ENCODE assay signal across 8 cellular contexts in genomic region chr12:52050771-52051541, GRCh38. TPM values are rescaled to one million over a fixed set of nuclear protein-coding genes. Genes with fewer than 3 reads are reported as not detected.
DNase-seq lines count a peak whose midpoint lies in the region; TF ChIP-seq lines count a peak whose summit lies in the region.

TSS of gene NR4A1 (plus strand) at chr12:52051442. CDS start at chr12:52054329, 2,887 bp downstream.

- peaks cover 36% of the 10 kb centered on the region for H3K4me1 Mint-ChIP-seq in activated naive CD4-positive, alpha-beta T cell treated with anti-CD3 and anti-CD28 coated beads, Interleukin-2, amount 50 U/mL, for 24 hours
- H3K4me1 Mint-ChIP-seq in osteocyte (ENCODE audit: unreplicated experiment) = peaks cover 34% of the 10 kb centered on the region

- H3K9me3 ChIP-seq in SK-N-MC (ENCODE audit: low read depth, low read length) (no peaks in the 10 kb centered on the region), testis (no peaks in the 10 kb centered on the region)

- H3K9ac ChIP-seq in SK-N-MC (ENCODE audit: insufficient read length) = peak within 1 kb of the TSS; percentile 89

- no peaks in the 10 kb centered on the region; the same call in 1 of the 2 replicates for H3K36me3 ChIP-seq in SK-N-MC (ENCODE audit: insufficient read depth, low read length)
- H3K36me3 ChIP-seq in testis (ENCODE audit: low read depth, missing control alignments) = no peaks in the 10 kb centered on the region

- H3K27ac Mint-ChIP-seq in activated naive CD4-positive, alpha-beta T cell treated with anti-CD3 and anti-CD28 coated beads, Interleukin-2, amount 50 U/mL, for 24 hours = peak within 1 kb of the TSS; percentile 95
- peak within 1 kb of the TSS; percentile 85 for H3K27ac Mint-ChIP-seq in osteocyte (ENCODE audit: unreplicated experiment)

- peaks cover 37% of the 10 kb centered on the region for H3K4me1 ChIP-seq in testis

- peak within 1 kb of the TSS; percentile 87 for H3K27ac ChIP-seq in SK-N-MC
- peak within 1 kb of the TSS; percentile 94 to 96 for H3K27ac ChIP-seq in testis

- H3K4me3 ChIP-seq in SK-N-MC (peak within 1 kb of the TSS; percentile 88), testis (peak within 1 kb of the TSS; percentile 72 to 80)

- 0 to 1% methylated on average over 12 to 56 of the region's 76 CpGs for WGBS in testis, 2 donors

- no peaks in the 10 kb centered on the region for H3K27me3 ChIP-seq in testis

- TF ChIP-seq CTCF in osteocyte (IDR thresholded peaks at IDR 0.05) (no peak), testis (IDR thresholded peaks at IDR 0.05) (no peak)

- DNase-seq in GF-D8 (lab: John Stamatoyannopoulos, UW) (peak; percentile 15), H4 (ENCODE audit: low spot score) (peak; percentile 84), M059J (ENCODE audit: low read depth) (peak; percentile 90), SK-N-MC (ENCODE audit: low read depth, low spot score) (no peak), glomerular visceral epithelial cell (ENCODE audit: extremely low spot score) (peak; percentile 90), osteocyte (ENCODE audit: extremely low spot score, unreplicated experiment) (peak; percentile 96), testis (peak; percentile 98)

- H3K27me3 Mint-ChIP-seq in activated naive CD4-positive, alpha-beta T cell treated with anti-CD3 and anti-CD28 coated beads, Interleukin-2, amount 50 U/mL, for 24 hours = no peaks in the 10 kb centered on the region
- H3K27me3 Mint-ChIP-seq in osteocyte (ENCODE audit: unreplicated experiment) = no peaks in the 10 kb centered on the region

- peak within 1 kb of the TSS; percentile 97 for H3K4me3 Mint-ChIP-seq in activated naive CD4-positive, alpha-beta T cell treated with anti-CD3 and anti-CD28 coated beads, Interleukin-2, amount 50 U/mL, for 24 hours
- peak within 1 kb of the TSS; percentile 80 for H3K4me3 Mint-ChIP-seq in osteocyte (ENCODE audit: unreplicated experiment)

- intact Hi-C loops in testis (cut with DNase I; ENCODE audit: low total_unique reads) = no loop called here

- no peaks in the 10 kb centered on the region for H3K36me3 Mint-ChIP-seq in activated naive CD4-positive, alpha-beta T cell treated with anti-CD3 and anti-CD28 coated beads, Interleukin-2, amount 50 U/mL, for 24 hours
- H3K36me3 Mint-ChIP-seq in osteocyte (ENCODE audit: unreplicated experiment) = no peaks in the 10 kb centered on the region

- peak; percentile 96 for TF ChIP-seq POLR2A in testis (IDR thresholded peaks at IDR 0.05)

- H3K9me3 Mint-ChIP-seq in activated naive CD4-positive, alpha-beta T cell treated with anti-CD3 and anti-CD28 coated beads, Interleukin-2, amount 50 U/mL, for 24 hours = no peaks in the 10 kb centered on the region
- H3K9me3 Mint-ChIP-seq in osteocyte (ENCODE audit: unreplicated experiment) = no peaks in the 10 kb centered on the region

RNA-seq across cellular contexts. Expression of gene NR4A1, which starts in this region (rescaled TPM):
- total RNA-seq in H4 (2014; rRNA removed; shearing (Covaris generic)) = 0.16 and 0.54 TPM in 2 replicates
- 0.84 and 2.5 TPM in 2 replicates for total RNA-seq in M059J (2014; rRNA removed; shearing (Covaris generic))
- total RNA-seq in osteocyte = 6.7 and 13.0 TPM in 2 replicates
- total RNA-seq in testis = 10 to 100 TPM; 55.1 to 88.5 TPM
- polyA plus RNA-seq in testis (ENCODE audit: insufficient read depth, low read depth, low replicate concordance) = 41.5 TPM

Comparison
In these comparisons a context has a peak if more than half of its experiments do, and no peak if none do; other contexts are left out.
1. Peak in DNase-seq in H4; RNA of the gene not detected or under 1 TPM.